Comparison of ENCODE assay signal across 1 cellular context in the genomic region with DNA sequence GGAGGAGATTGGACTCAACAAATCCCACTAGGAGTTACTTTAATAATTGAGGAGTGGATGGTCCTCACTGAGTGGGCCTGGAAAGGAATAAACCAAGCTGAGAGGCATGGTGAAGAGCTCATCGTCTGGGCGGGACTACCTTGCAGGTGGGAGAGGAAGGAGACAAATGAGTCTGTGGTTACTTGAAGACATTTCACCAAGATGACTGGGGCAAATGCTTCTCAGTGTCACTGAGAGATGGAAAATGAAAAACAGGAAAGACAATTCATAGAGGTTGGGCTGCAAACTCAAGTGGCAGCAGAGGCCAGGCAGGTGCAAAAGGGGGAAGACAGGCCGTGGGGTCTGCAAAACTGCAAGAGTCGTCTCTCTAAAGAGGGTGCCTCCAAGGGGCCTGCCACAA.
TF ChIP-seq lines count a peak whose summit lies in the region.

No MANE protein-coding gene starts in this region.

TF ChIP-seq in GM23338, 12 proteins besides CTCF, POLR2A, EP300 and RAD21 (continued from another document):
- TF ChIP-seq, protein P1, sequence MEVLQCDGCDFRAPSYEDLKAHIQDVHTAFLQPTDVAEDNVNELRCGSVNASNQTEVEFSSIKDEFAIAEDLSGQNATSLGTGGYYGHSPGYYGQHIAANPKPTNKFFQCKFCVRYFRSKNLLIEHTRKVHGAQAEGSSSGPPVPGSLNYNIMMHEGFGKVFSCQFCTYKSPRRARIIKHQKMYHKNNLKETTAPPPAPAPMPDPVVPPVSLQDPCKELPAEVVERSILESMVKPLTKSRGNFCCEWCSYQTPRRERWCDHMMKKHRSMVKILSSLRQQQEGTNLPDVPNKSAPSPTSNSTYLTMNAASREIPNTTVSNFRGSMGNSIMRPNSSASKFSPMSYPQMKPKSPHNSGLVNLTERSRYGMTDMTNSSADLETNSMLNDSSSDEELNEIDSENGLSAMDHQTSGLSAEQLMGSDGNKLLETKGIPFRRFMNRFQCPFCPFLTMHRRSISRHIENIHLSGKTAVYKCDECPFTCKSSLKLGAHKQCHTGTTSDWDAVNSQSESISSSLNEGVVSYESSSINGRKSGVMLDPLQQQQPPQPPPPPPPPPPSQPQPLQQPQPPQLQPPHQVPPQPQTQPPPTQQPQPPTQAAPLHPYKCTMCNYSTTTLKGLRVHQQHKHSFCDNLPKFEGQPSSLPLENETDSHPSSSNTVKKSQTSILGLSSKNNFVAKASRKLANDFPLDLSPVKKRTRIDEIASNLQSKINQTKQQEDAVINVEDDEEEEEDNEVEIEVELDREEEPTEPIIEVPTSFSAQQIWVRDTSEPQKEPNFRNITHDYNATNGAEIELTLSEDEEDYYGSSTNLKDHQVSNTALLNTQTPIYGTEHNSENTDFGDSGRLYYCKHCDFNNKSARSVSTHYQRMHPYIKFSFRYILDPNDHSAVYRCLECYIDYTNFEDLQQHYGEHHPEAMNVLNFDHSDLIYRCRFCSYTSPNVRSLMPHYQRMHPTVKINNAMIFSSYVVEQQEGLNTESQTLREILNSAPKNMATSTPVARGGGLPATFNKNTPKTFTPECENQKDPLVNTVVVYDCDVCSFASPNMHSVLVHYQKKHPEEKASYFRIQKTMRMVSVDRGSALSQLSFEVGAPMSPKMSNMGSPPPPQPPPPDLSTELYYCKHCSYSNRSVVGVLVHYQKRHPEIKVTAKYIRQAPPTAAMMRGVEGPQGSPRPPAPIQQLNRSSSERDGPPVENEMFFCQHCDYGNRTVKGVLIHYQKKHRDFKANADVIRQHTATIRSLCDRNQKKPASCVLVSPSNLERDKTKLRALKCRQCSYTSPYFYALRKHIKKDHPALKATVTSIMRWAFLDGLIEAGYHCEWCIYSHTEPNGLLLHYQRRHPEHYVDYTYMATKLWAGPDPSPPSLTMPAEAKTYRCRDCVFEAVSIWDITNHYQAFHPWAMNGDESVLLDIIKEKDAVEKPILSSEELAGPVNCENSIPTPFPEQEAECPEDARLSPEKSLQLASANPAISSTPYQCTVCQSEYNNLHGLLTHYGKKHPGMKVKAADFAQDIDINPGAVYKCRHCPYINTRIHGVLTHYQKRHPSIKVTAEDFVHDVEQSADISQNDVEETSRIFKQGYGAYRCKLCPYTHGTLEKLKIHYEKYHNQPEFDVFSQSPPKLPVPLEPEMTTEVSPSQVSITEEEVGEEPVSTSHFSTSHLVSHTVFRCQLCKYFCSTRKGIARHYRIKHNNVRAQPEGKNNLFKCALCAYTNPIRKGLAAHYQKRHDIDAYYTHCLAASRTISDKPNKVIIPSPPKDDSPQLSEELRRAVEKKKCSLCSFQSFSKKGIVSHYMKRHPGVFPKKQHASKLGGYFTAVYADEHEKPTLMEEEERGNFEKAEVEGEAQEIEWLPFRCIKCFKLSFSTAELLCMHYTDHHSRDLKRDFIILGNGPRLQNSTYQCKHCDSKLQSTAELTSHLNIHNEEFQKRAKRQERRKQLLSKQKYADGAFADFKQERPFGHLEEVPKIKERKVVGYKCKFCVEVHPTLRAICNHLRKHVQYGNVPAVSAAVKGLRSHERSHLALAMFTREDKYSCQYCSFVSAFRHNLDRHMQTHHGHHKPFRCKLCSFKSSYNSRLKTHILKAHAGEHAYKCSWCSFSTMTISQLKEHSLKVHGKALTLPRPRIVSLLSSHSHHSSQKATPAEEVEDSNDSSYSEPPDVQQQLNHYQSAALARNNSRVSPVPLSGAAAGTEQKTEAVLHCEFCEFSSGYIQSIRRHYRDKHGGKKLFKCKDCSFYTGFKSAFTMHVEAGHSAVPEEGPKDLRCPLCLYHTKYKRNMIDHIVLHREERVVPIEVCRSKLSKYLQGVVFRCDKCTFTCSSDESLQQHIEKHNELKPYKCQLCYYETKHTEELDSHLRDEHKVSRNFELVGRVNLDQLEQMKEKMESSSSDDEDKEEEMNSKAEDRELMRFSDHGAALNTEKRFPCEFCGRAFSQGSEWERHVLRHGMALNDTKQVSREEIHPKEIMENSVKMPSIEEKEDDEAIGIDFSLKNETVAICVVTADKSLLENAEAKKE (CRISPR knock-in tag; IDR thresholded peaks at IDR 0.05): no peak
